1 cellular context compared by ENCODE assay signal in the genomic region with DNA sequence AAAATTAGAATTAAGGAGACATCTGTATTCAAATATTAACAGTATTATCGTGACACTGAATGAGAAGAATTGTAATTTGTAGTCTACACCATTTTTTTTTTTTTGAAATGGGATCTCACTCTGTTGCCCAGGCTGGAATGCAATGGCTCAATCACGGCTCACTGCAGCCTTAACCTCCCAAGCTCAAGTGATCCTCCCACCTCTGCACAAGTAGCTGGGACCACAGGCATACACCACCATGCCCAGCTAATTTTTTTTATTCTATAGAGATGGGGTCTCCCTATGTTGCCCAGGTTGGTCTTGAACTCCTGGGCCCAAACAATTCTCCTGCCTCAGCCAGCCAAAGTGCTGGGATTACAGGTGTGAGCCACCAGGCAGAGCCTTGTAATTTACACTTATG.
A peak's percentile ranks its signal among the peaks of the same experiment; 100 is the strongest.
TF ChIP-seq lines count a peak whose summit lies in the region.

No MANE protein-coding gene starts in this region.

TF ChIP-seq in HEK293, 187 proteins besides CTCF, POLR2A, EP300 and RAD21 (continued from another document):
- TF ChIP-seq, protein P1, sequence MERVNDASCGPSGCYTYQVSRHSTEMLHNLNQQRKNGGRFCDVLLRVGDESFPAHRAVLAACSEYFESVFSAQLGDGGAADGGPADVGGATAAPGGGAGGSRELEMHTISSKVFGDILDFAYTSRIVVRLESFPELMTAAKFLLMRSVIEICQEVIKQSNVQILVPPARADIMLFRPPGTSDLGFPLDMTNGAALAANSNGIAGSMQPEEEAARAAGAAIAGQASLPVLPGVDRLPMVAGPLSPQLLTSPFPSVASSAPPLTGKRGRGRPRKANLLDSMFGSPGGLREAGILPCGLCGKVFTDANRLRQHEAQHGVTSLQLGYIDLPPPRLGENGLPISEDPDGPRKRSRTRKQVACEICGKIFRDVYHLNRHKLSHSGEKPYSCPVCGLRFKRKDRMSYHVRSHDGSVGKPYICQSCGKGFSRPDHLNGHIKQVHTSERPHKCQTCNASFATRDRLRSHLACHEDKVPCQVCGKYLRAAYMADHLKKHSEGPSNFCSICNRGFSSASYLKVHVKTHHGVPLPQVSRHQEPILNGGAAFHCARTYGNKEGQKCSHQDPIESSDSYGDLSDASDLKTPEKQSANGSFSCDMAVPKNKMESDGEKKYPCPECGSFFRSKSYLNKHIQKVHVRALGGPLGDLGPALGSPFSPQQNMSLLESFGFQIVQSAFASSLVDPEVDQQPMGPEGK (tag by site-specific recombination; IDR thresholded peaks at IDR 0.05) = no peak
- peak; percentile 84 for TF ChIP-seq ZNF121 (tag by site-specific recombination; IDR thresholded peaks at IDR 0.05)
- no peak for TF ChIP-seq TCF7L2 (IDR thresholded peaks at IDR 0.05; ENCODE audit: borderline replicate concordance, low read depth, low read length)
- no peak for TF ChIP-seq WT1 (tag by site-specific recombination; IDR thresholded peaks at IDR 0.05)
- no peak for TF ChIP-seq ZNF792 (tag by site-specific recombination; IDR thresholded peaks at IDR 0.05)
- no peak for TF ChIP-seq ZNF311 (tag by site-specific recombination; IDR thresholded peaks at IDR 0.05; ENCODE audit: borderline replicate concordance)
